27 cellular contexts compared by ENCODE assay signal in the genomic region with DNA sequence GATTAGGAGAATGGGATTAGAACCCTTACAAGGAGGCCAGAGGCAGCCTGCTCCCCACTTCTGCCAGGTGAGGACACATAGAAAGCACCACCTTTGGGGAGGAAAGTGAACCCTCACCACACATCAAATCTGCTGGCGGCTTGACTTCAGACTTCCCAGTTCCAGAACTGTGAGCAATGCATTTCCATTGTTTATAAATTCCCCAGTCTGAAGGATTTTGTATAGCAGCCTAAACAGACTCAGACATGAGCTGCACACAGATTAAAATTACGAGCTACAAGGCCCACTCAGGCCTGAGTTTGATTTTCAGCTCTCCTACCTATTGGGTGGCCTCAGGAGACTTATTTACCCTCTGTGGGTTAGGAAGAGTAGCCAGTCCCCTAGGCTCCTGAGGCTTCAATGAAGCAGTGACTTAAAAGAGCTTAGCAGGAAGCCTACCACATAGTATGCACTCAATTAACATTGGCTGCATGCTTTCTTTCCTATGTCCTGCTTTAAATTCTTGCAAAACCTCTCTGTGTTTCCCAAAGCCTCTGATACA.
"Had no signal": no experiment of that assay in that cellular context is flagged by ENCODE, and none has a peak within 500 bp of the region (broad histone marks: within the 10 kb centered on the region; RNA-seq: fewer than 3 reads in every experiment).

No MANE protein-coding gene starts in this region.

- H3K27ac Mint-ChIP-seq: activated CD8-positive, alpha-beta T cell treated with anti-CD3 and anti-CD28 coated beads, Interleukin-2, amount 10 ng/mL, durations not matched to agents 7 days and 5 days; activated naive CD8-positive, alpha-beta T cell; activated T-cell treated with anti-CD3 and anti-CD28 coated beads, Interleukin-2, amount 50 U/mL, for 24 hours; activated T-helper 2 cell treated with anti-CD3 and anti-CD28 coated beads, Interferon-gamma antibody, Interleukin-2, Interleukin-4, amounts not matched to agents 10 μg/mL and 5 μg/mL and 100 μg/mL, durations not matched to agents 14 hours and 24 hours and 36 hours; nephron progenitor cell; stimulated activated memory B cell treated with anti-CD40 and anti-IgM and Interleukin-4, amounts not matched to agents 10 μg/mL and 1 μg/mL and 100 μg/mL, for 72 hours had no signal

- DNase-seq: activated CD4-positive, alpha-beta T cell treated with anti-CD3 and anti-CD28 coated beads for 1 hour; activated CD4-positive, alpha-beta T cell treated with anti-CD3 and anti-CD28 coated beads, Interleukin-2, amount 50 U/mL, for 1 hour; activated CD8-positive, alpha-beta T cell treated with anti-CD3 and anti-CD28 coated beads, Interleukin-2, amount 10 ng/mL, durations not matched to agents 7 days and 5 days; activated naive CD4-positive, alpha-beta T cell; activated T-cell treated with anti-CD3 and anti-CD28 coated beads, Interleukin-2, amount 50 U/mL, for 24 hours; dermis blood vessel endothelial cell; effector CD8-positive, alpha-beta T cell; erythroblast; foreskin melanocyte; glutamatergic neuron; hippocampal formation; nephron progenitor cell; pancreas; psoas muscle; stimulated activated CD4-positive, alpha-beta T cell treated with anti-CD3 and anti-CD28 coated beads, Interleukin-12 subunit alpha, Interleukin-12 subunit beta, amount 100 ng/mL, for 4 hours; stomach; T-helper 2 cell; testis; trophoblast cell; uterus had no signal

- H3K4me3 Mint-ChIP-seq: activated CD8-positive, alpha-beta T cell treated with anti-CD3 and anti-CD28 coated beads, Interleukin-2, amount 10 ng/mL, durations not matched to agents 7 days and 5 days; activated naive CD8-positive, alpha-beta T cell; activated T-cell treated with anti-CD3 and anti-CD28 coated beads, Interleukin-2, amount 50 U/mL, for 24 hours; nephron progenitor cell; stimulated activated memory B cell treated with anti-CD40 and anti-IgM and Interleukin-4, amounts not matched to agents 10 μg/mL and 1 μg/mL and 100 μg/mL, for 72 hours had no signal

- H3K4me1 Mint-ChIP-seq: nephron progenitor cell; stimulated activated memory B cell treated with anti-CD40 and anti-IgM and Interleukin-4, amounts not matched to agents 10 μg/mL and 1 μg/mL and 100 μg/mL, for 72 hours had no signal

- H3K4me3 ChIP-seq: adrenal gland, ascending aorta, pancreas, psoas muscle, right atrium auricular region, stomach, testis, uterus had no signal

- H3K9me3 Mint-ChIP-seq: activated T-cell treated with anti-CD3 and anti-CD28 coated beads, Interleukin-2, amount 50 U/mL, for 24 hours; activated T-helper 2 cell treated with anti-CD3 and anti-CD28 coated beads, Interferon-gamma antibody, Interleukin-2, Interleukin-4, amounts not matched to agents 10 μg/mL and 5 μg/mL and 100 μg/mL, durations not matched to agents 14 hours and 24 hours and 36 hours; nephron progenitor cell; stimulated activated memory B cell treated with anti-CD40 and anti-IgM and Interleukin-4, amounts not matched to agents 10 μg/mL and 1 μg/mL and 100 μg/mL, for 72 hours had no signal

- H3K27me3 ChIP-seq: adrenal gland, ascending aorta, pancreas, right atrium auricular region, testis, uterus had no signal

- H3K36me3 Mint-ChIP-seq: activated naive CD8-positive, alpha-beta T cell; stimulated activated memory B cell treated with anti-CD40 and anti-IgM and Interleukin-4, amounts not matched to agents 10 μg/mL and 1 μg/mL and 100 μg/mL, for 72 hours had no signal

- H3K27ac ChIP-seq: adrenal gland, psoas muscle, testis, uterus, VCaP had no signal

- ATAC-seq: activated CD8-positive, alpha-beta T cell treated with anti-CD3 and anti-CD28 coated beads, Interleukin-2, amount 10 ng/mL, durations not matched to agents 7 days and 5 days; stimulated activated memory B cell treated with anti-CD40 and anti-IgM and Interleukin-4, amounts not matched to agents 10 μg/mL and 1 μg/mL and 100 μg/mL, for 72 hours had no signal

- H3K9me3 ChIP-seq: adrenal gland, ascending aorta, pancreas, psoas muscle, right atrium auricular region, stomach, testis, uterus had no signal

- H3K4me1 ChIP-seq: adrenal gland, testis, uterus had no signal

- H3K36me3 ChIP-seq: adrenal gland, ascending aorta, pancreas, right atrium auricular region, stomach, uterus had no signal
